In genomic region chr3:195441476-195441970, GRCh38 we compare ENCODE assay signal across 8 cellular contexts. TPM values are rescaled to one million over a fixed set of nuclear protein-coding genes. Genes with fewer than 3 reads are reported as not detected.
DNase-seq lines count a peak whose midpoint lies in the region; ATAC-seq and TF ChIP-seq lines count a peak whose summit lies in the region.

No MANE protein-coding gene starts in this region.

- DNase-seq in left ventricle myocardium inferior (no peak), left cardiac atrium (no peak), germinal center (ENCODE audit: low spot score) (peak; percentile 10), retinal pigment epithelial cell (ENCODE audit: low read depth) (no peak)

- intact Hi-C loops in left ventricle myocardium inferior (cut with micrococcal nuclease) (no loop called here), left cardiac atrium (cut with DNase I) (no loop called here)

- H3K27ac ChIP-seq in left ventricle myocardium inferior (replicated peaks) (peak overlapping the region; percentile 97), VCaP (peak overlapping the region; percentile 89)

- peaks cover 35% of the 10 kb centered on the region for H3K4me1 ChIP-seq in left ventricle myocardium inferior

- no peaks in the 10 kb centered on the region for H3K9me3 ChIP-seq in left ventricle myocardium inferior (replicated peaks)

- ATAC-seq in left cardiac atrium, result no peak
- ATAC-seq in HG03025 (IDR thresholded peaks at IDR 0.05; ENCODE audit: low FRiP score, unreplicated experiment), result no peak
- no peak for ATAC-seq in HG02884 (IDR thresholded peaks at IDR 0.05; ENCODE audit: unreplicated experiment)
- no peak for ATAC-seq in HG02763 (IDR thresholded peaks at IDR 0.05; ENCODE audit: unreplicated experiment)

- H3K36me3 ChIP-seq in left ventricle myocardium inferior, result no peaks in the 10 kb centered on the region

- no peak for TF ChIP-seq CTCF in left ventricle myocardium inferior (IDR thresholded peaks at IDR 0.05; ENCODE audit: borderline replicate concordance)
- TF ChIP-seq CTCF in VCaP (conservative IDR thresholded peaks at IDR 0.05), result no peak
- no peak for TF ChIP-seq CTCF in retinal pigment epithelial cell (conservative IDR thresholded peaks at IDR 0.05; ENCODE audit: low read depth, low read length)

- no peaks in the 10 kb centered on the region for H3K27me3 ChIP-seq in left ventricle myocardium inferior (ENCODE audit: low read depth)

- peak overlapping the region; percentile 96 for H3K4me3 ChIP-seq in left ventricle myocardium inferior
- peak overlapping the region; percentile 88 for H3K4me3 ChIP-seq in retinal pigment epithelial cell (ENCODE audit: low read length)

RNA-seq across cellular contexts. Expression of gene ACAP2, which starts 1.3 kb away (rescaled TPM):
- total RNA-seq in left ventricle myocardium inferior (14.3 TPM), left cardiac atrium (10 to 100 TPM; 24.3 to 25.3 TPM)
